17 cellular contexts compared by ENCODE assay signal in the genomic region with DNA sequence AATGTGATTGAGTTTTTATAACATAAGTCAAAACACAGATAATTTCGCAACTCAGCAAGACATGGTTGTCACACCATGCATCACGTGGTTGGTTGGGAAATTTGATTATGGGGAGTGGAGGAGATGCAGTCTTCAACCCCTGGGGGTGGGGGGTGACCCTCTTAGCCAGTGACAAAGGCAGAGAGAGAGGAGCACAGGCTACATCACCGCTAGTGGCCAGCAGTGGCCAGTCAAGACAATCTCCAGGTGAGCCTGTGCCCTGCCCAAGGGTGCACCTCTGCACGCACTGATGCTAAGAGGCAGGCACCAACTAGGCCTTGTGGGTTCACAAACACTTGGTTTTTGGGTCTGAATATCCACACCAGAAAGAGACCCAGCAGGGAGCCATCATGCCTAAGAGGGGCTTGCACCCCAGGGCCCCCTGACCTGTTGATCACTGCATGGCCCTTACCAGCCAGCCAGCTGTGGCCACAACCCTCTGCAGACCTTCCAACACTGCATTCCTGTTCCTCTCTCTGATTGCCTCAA.
DNase-seq lines count a peak whose midpoint lies in the region; ATAC-seq and TF ChIP-seq lines count a peak whose summit lies in the region.
"Had no signal": no experiment of that assay in that cellular context is flagged by ENCODE, and none has a peak within 500 bp of the region (broad histone marks: within the 10 kb centered on the region; RNA-seq: fewer than 3 reads in every experiment).

No MANE protein-coding gene starts in this region.

- TF ChIP-seq CTCF in HCT116 (IDR thresholded peaks at IDR 0.05 in 2 of 3, conservative IDR thresholded peaks at IDR 0.05 in 1 of 3; ENCODE audit: borderline replicate concordance in 1 of 3, insufficient read depth in 1 of 3, low read depth in 2 of 3, low read length in 2 of 3) (0 out of 6 replicates have a peak, but pooled peaks of 1 of the 3 experiments have one; percentile 8), WTC11 (IDR thresholded peaks at IDR 0.05) (no peak), foreskin fibroblast (IDR thresholded peaks at IDR 0.05; ENCODE audit: low read depth, low read length) (no peak)

- no peak overlapping the region for H2BK5ac ChIP-seq in neuronal stem cell (ENCODE audit: low read length)

- no peak overlapping the region for H3K4ac ChIP-seq in neuronal stem cell (ENCODE audit: low read length)

- H4K8ac ChIP-seq in neuronal stem cell (ENCODE audit: low read depth, low read length), result no peak overlapping the region

- H3K9me2 ChIP-seq in HCT116 (ENCODE audit: insufficient read depth), result no peaks in the 10 kb centered on the region

- H2BK12ac ChIP-seq in neuronal stem cell (ENCODE audit: low read length), result no peak overlapping the region

- no TSS peak for BruUV-seq in HCT116 (replicated peaks; lab: Mats Ljungman, UMichigan)

- intact Hi-C loops in HCT116 (cut with micrococcal nuclease), result no loop called here

- H3K27ac Mint-ChIP-seq in WTC11, result no peak overlapping the region
- H3K27ac Mint-ChIP-seq: CD8-positive, alpha-beta T cell had no signal

- no peak overlapping the region for H3K4me3 Mint-ChIP-seq in WTC11
- H3K4me3 Mint-ChIP-seq: CD8-positive, alpha-beta T cell had no signal

- CTCF ChIA-PET in HCT116 (lab: Charles Lee) (interaction anchor here (0.8 kb wide), 1 partner anchor 19 kb away, joined by 3 read pairs; no protein-coding TSS in a partner anchor), WTC11 (lab: Charles Lee) (interaction anchor here (1.1 kb wide), 1 partner anchor 246 kb away, joined by 3 read pairs; no protein-coding TSS in a partner anchor)

- H2BK120ac ChIP-seq in neuronal stem cell (ENCODE audit: low read depth, low read length), result no peak overlapping the region

- H3K36me3 Mint-ChIP-seq in WTC11, result peaks cover 15% of the 10 kb centered on the region
- H3K36me3 Mint-ChIP-seq: CD8-positive, alpha-beta T cell had no signal

- H3K14ac ChIP-seq in neuronal stem cell (ENCODE audit: low read length), result no peak overlapping the region

- RAD21 ChIA-PET in HCT116 (lab: Charles Lee; ENCODE audit: low non-redundant PET in 1 of 2, low total read pairs in 2 of 2, uncharacterized antibody in 2 of 2, unreplicated experiment in 2 of 2), result no interaction called here

- H3K9me3 Mint-ChIP-seq in WTC11, result peaks cover 45% of the 10 kb centered on the region

- TF ChIP-seq POLR2A in HCT116 (IDR thresholded peaks at IDR 0.05; ENCODE audit: borderline replicate concordance, extremely low read depth, insufficient read depth, insufficient read length), result no peak

- H3K18ac ChIP-seq in neuronal stem cell (ENCODE audit: low read length), result peak overlapping the region; percentile 68

- WGBS in neuronal stem cell (ENCODE audit: extremely low coverage in 2 of 2, insufficient read length in 2 of 2, insufficient replicate concordance in 1 of 2), 2 donors, result no CpG with 5 or more reads among the region's 4 CpGs

- no peak overlapping the region for H2AFZ ChIP-seq in HCT116 (ENCODE audit: low read depth, low read length, poor library complexity, severe bottlenecking)
- H2AFZ ChIP-seq in neuronal stem cell (ENCODE audit: low read length), result no peak overlapping the region
- H2AFZ ChIP-seq: GM23248 had no signal

- H3K27ac ChIP-seq in HCT116 (ENCODE audit: low read depth, low read length) (no peak overlapping the region), neuronal stem cell (replicated peaks; ENCODE audit: low read length) (no peak overlapping the region)
- H3K27ac ChIP-seq: A549, C4-2B, GM23248 had no signal

- ATAC-seq in HCT116 (peak; percentile 59), WTC11 (0 out of 2 replicates have a peak, but pooled peaks have one; percentile 16)
- ATAC-seq: A549; CD8-positive, alpha-beta T cell had no signal

- H3K9me3 ChIP-seq in HCT116 (ENCODE audit: control insufficient read depth in 1 of 2, insufficient read depth in 1 of 2, low read depth in 1 of 2, low read length in 2 of 2), result no peaks in the 10 kb centered on the region
- peaks cover 6 to 15% of the 10 kb centered on the region in 2 donors for H3K9me3 ChIP-seq in neuronal stem cell (replicated peaks in 1 of 2; ENCODE audit: control insufficient read depth in 2 of 2, insufficient read depth in 1 of 2, low read depth in 1 of 2, low read length in 2 of 2)
- H3K9me3 ChIP-seq: A549, BE2C had no signal

- H3K9ac ChIP-seq in HCT116 (ENCODE audit: low read length) (no peak overlapping the region), neuronal stem cell (ENCODE audit: low read depth, low read length, poor library complexity) (no peak overlapping the region)
- H3K9ac ChIP-seq: GM23248 had no signal

- no peak for TF ChIP-seq RAD21 in HCT116 (IDR thresholded peaks at IDR 0.05; ENCODE audit: low read depth)

- H2AK5ac ChIP-seq in neuronal stem cell (ENCODE audit: low read depth, low read length), result peak overlapping the region; percentile 72

- H3K4me2 ChIP-seq in HCT116 (ENCODE audit: low read length) (no peak overlapping the region), neuronal stem cell (ENCODE audit: insufficient read depth, low read length, poor library complexity, severe bottlenecking) (no peak overlapping the region)
- H3K4me2 ChIP-seq: A549 had no signal

- H3K4me3 ChIP-seq in HCT116 (replicated peaks in 1 of 2; ENCODE audit: low read depth in 1 of 2, low read length in 2 of 2) (no peak overlapping the region), neuronal stem cell (ENCODE audit: low read length in 2 of 2) (peak overlapping the region in 1 of 2 donors; percentile 27), foreskin fibroblast (ENCODE audit: low read depth in 1 of 2, low read length in 2 of 2) (no peak overlapping the region)
- H3K4me3 ChIP-seq: A549, GM23248 had no signal

- no peak overlapping the region for H3K23ac ChIP-seq in neuronal stem cell (ENCODE audit: low read depth, low read length, poor library complexity)

- no peak for DNase-seq in HCT116 (ENCODE audit: low read depth, low spot score)
- no peak for DNase-seq in WTC11 (ENCODE audit: low spot score)
- peak; percentile 42 for DNase-seq in islet precursor cell
- no peak for DNase-seq in neuronal stem cell (ENCODE audit: low spot score)
- no peak for DNase-seq in SHP77 (lab: John Stamatoyannopoulos, UW)
- DNase-seq in foreskin fibroblast, result no peak
- DNase-seq in CD1c-positive myeloid dendritic cell (ENCODE audit: extremely low spot score), result no peak
- DNase-seq: BE2C; CD8-positive, alpha-beta T cell; COR-L47; DMS153; DMS79 treated with DMSO at 0.1 percent for 48 hours; EL; GM23248; H7 had no signal

- H3K27me3 ChIP-seq in HCT116 (ENCODE audit: insufficient read depth, low read length), result no peaks in the 10 kb centered on the region
- no peaks in the 10 kb centered on the region for H3K27me3 ChIP-seq in neuronal stem cell (ENCODE audit: control insufficient read depth in 3 of 3, insufficient read depth in 3 of 3, low read depth in 1 of 3, low read length in 3 of 3)
- H3K27me3 ChIP-seq: BE2C had no signal

- H3K4me1 ChIP-seq in HCT116 (ENCODE audit: control insufficient read depth in 1 of 2, insufficient read depth in 2 of 2, low read length in 2 of 2) (no peaks in the 10 kb centered on the region), neuronal stem cell (ENCODE audit: control insufficient read depth in 2 of 2, insufficient read depth in 1 of 2, low read depth in 1 of 2, low read length in 2 of 2) (no peaks in the 10 kb centered on the region)
- H3K4me1 ChIP-seq: A549 had no signal

- no peak overlapping the region for H2BK15ac ChIP-seq in neuronal stem cell (ENCODE audit: low read length)

- H4K91ac ChIP-seq in neuronal stem cell (ENCODE audit: low read depth, low read length, poor library complexity), result no peak overlapping the region

- peaks cover 7% of the 10 kb centered on the region for H3K4me1 Mint-ChIP-seq in WTC11

- H3K79me1 ChIP-seq in neuronal stem cell (ENCODE audit: low read depth, low read length), result no peaks in the 10 kb centered on the region

- H3K79me2 ChIP-seq in HCT116 (ENCODE audit: insufficient read depth, low read length), result no peaks in the 10 kb centered on the region

- H3K36me3 ChIP-seq in HCT116 (ENCODE audit: control insufficient read depth in 1 of 2, insufficient read depth in 2 of 2, low read length in 2 of 2) (no peaks in the 10 kb centered on the region), neuronal stem cell (replicated peaks in 1 of 2; ENCODE audit: control insufficient read depth in 2 of 2, insufficient read depth in 2 of 2, low read length in 2 of 2) (peaks cover 0 to 4% of the 10 kb centered on the region in 2 donors)
- H3K36me3 ChIP-seq: BE2C had no signal

- H4K20me1 ChIP-seq in HCT116 (ENCODE audit: insufficient read depth), result no peaks in the 10 kb centered on the region

- POLR2A ChIA-PET in HCT116 (lab: Charles Lee), result no interaction called here
- POLR2A ChIA-PET in WTC11 (lab: Charles Lee), result no interaction called here

- H3K27me3 Mint-ChIP-seq in WTC11 (ENCODE audit: low read depth), result no peaks in the 10 kb centered on the region

TF ChIP-seq in HCT116, 20 proteins besides CTCF, POLR2A, EP300 and RAD21 (continues in another document):
- no peak for TF ChIP-seq TCF7L2 (IDR thresholded peaks at IDR 0.05; ENCODE audit: borderline replicate concordance, extremely low read depth, insufficient read depth, insufficient read length)
- TF ChIP-seq SP1 (IDR thresholded peaks at IDR 0.05; ENCODE audit: low read depth), result no peak
- TF ChIP-seq YY1 (IDR thresholded peaks at IDR 0.05; ENCODE audit: extremely low read depth, insufficient replicate concordance, low read depth, low read length), result no peak
- no peak for TF ChIP-seq CEBPB (IDR thresholded peaks at IDR 0.05; ENCODE audit: low read depth)
- no peak for TF ChIP-seq ELF1 (IDR thresholded peaks at IDR 0.05; ENCODE audit: borderline replicate concordance, low read depth)
- no peak for TF ChIP-seq EGR1 (IDR thresholded peaks at IDR 0.05; ENCODE audit: low read depth)

TF ChIP-seq in WTC11, 78 proteins besides CTCF, POLR2A, EP300 and RAD21:
- TF ChIP-seq, protein P1, sequence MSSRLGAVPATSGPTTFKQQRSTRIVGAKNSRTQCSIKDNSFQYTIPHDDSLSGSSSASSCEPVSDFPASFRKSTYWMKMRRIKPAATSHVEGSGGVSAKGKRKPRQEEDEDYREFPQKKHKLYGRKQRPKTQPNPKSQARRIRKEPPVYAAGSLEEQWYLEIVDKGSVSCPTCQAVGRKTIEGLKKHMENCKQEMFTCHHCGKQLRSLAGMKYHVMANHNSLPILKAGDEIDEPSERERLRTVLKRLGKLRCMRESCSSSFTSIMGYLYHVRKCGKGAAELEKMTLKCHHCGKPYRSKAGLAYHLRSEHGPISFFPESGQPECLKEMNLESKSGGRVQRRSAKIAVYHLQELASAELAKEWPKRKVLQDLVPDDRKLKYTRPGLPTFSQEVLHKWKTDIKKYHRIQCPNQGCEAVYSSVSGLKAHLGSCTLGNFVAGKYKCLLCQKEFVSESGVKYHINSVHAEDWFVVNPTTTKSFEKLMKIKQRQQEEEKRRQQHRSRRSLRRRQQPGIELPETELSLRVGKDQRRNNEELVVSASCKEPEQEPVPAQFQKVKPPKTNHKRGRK (CRISPR knock-in tag; IDR thresholded peaks at IDR 0.05; ENCODE audit: borderline replicate concordance), result no peak
